ENCODE assay signal across 18 cellular contexts in the genomic region with DNA sequence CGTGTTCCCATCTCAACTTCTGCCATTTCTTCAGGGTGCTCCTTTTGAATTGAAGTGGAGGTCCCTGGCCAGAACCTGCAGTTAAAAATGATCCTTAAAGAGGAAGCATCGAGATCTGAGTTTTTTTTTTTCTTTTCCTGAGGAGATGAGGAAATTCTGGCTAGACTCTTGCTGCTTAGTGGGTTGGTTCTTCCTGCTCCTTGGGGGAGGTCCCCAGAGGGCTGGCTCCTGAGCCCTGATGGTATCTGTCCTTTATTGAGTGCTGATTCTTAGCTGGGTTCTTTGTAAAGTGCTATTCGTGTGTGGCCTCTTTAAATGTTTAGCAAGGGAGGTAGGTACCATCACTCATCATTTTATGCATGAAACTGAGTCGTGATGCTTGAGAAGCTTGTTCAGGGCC. TPM values are rescaled to one million over a fixed set of nuclear protein-coding genes. Genes with fewer than 3 reads are reported as not detected.
DNase-seq lines count a peak whose midpoint lies in the region; ATAC-seq, FAIRE-seq and TF ChIP-seq lines count a peak whose summit lies in the region.
"Had no signal": no experiment of that assay in that cellular context is flagged by ENCODE, and none has a peak within 500 bp of the region (broad histone marks: within the 10 kb centered on the region; RNA-seq: fewer than 3 reads in every experiment).

No MANE protein-coding gene starts in this region.

- TF ChIP-seq POLR2A in right lobe of liver (IDR thresholded peaks at IDR 0.05) (no peak), HepG2 (IDR thresholded peaks at IDR 0.05; ENCODE audit: insufficient read depth in 1 of 2, low read depth in 2 of 2, low read length in 2 of 2) (no peak)

- no peak for TF ChIP-seq CTCF in right lobe of liver (IDR thresholded peaks at IDR 0.05)
- TF ChIP-seq CTCF in HepG2 (CRISPR knock-in tag; IDR thresholded peaks at IDR 0.05) = no peak
- TF ChIP-seq CTCF in fibroblast of pulmonary artery (IDR thresholded peaks at IDR 0.05; ENCODE audit: low read length, missing control alignments) = no peak

- DNase-seq in right lobe of liver (no peak), HepG2 (ENCODE audit: low spot score) (no peak), SIG-M5 treated with dmso at 0.1 percent for 504 hours (lab: John Stamatoyannopoulos, UW; ENCODE audit: unreplicated experiment) (peak; percentile 71), fibroblast of pulmonary artery (ENCODE audit: low read depth) (peak; percentile 55), trophoblast cell (no peak), NCI-H226 (no peak), ecto neural progenitor cell (ENCODE audit: low spot score) (no peak)
- no peak for DNase-seq in activated T-helper 2 cell treated with anti-CD3 and anti-CD28 coated beads, Interferon-gamma antibody, Interleukin-2, Interleukin-4, amounts not matched to agents 10 μg/mL and 5 μg/mL and 100 μg/mL, durations not matched to agents 14 hours and 24 hours and 36 hours (ENCODE audit: low spot score)
- DNase-seq: Calu3; HCEC 1CT; pancreas; SK-N-SH; spleen; stimulated activated naive CD8-positive, alpha-beta T cell treated with anti-CD3 and anti-CD28 coated beads, Interleukin-15, amount 100 ng/mL, for 72 hours; WERI-Rb-1 had no signal

- peaks cover 2% of the 10 kb centered on the region for H3K27me3 Mint-ChIP-seq in activated T-helper 2 cell treated with anti-CD3 and anti-CD28 coated beads, Interferon-gamma antibody, Interleukin-2, Interleukin-4, amounts not matched to agents 10 μg/mL and 5 μg/mL and 100 μg/mL, durations not matched to agents 14 hours and 24 hours and 36 hours (ENCODE audit: low read depth)

- H3K79me2 ChIP-seq in HepG2 (ENCODE audit: insufficient read depth, low read length) (no peaks in the 10 kb centered on the region), trophoblast cell (ENCODE audit: control insufficient read depth, insufficient read depth, low read length, poor library complexity) (no peaks in the 10 kb centered on the region)

- H2AFZ ChIP-seq in HepG2 (ENCODE audit: low read length) (no peak overlapping the region), trophoblast cell (ENCODE audit: insufficient read depth, low read length, poor library complexity) (no peak overlapping the region)

- H3K23ac ChIP-seq in trophoblast cell (ENCODE audit: low read length) = no peak overlapping the region

- no peak overlapping the region for H2BK120ac ChIP-seq in trophoblast cell (ENCODE audit: insufficient read depth, low read length, poor library complexity)

- in situ Hi-C loops in HepG2 (cut with HindIII; ENCODE audit: extremely low pct_ligation_motif_present, low pct_unique_long_range_greater_than_20kb) = no loop called here

- ATAC-seq in right lobe of liver (peak; percentile 47 to 64 (median 61)), HepG2 (no peak)
- ATAC-seq: stimulated activated naive CD8-positive, alpha-beta T cell treated with anti-CD3 and anti-CD28 coated beads, Interleukin-15, amount 100 ng/mL, for 72 hours had no signal

- H4K91ac ChIP-seq in trophoblast cell (ENCODE audit: low read depth, low read length) = no peak overlapping the region

- no peak overlapping the region for H2BK12ac ChIP-seq in trophoblast cell (ENCODE audit: low read length)

- H3K4ac ChIP-seq in trophoblast cell (ENCODE audit: low read depth, low read length) = no peak overlapping the region

- H3K4me2 ChIP-seq in HepG2 (ENCODE audit: low read depth, low read length) (no peak overlapping the region), trophoblast cell (ENCODE audit: low read length) (no peak overlapping the region)
- H3K4me2 ChIP-seq: SK-N-SH had no signal

- H3K4me3 ChIP-seq in right lobe of liver (no peak overlapping the region), HepG2 (replicated peaks in 1 of 3; ENCODE audit: insufficient read depth in 1 of 3, low read depth in 2 of 3, low read length in 3 of 3) (no peak overlapping the region), fibroblast of pulmonary artery (replicated peaks; ENCODE audit: low read depth, low read length) (no peak overlapping the region), trophoblast cell (ENCODE audit: low read depth, low read length) (no peak overlapping the region)
- H3K4me3 ChIP-seq: pancreas, spleen had no signal

- no peak overlapping the region for H4K8ac ChIP-seq in trophoblast cell (ENCODE audit: low read depth, low read length)

- no peaks in the 10 kb centered on the region for H3K36me3 ChIP-seq in right lobe of liver
- H3K36me3 ChIP-seq in HepG2 (replicated peaks in 1 of 2; ENCODE audit: control insufficient read depth in 1 of 2, insufficient read depth in 2 of 2, low read length in 2 of 2) = no peaks in the 10 kb centered on the region
- no peaks in the 10 kb centered on the region for H3K36me3 ChIP-seq in trophoblast cell (ENCODE audit: control insufficient read depth in 1 of 2, insufficient read depth in 2 of 2, low read length in 2 of 2)
- H3K36me3 ChIP-seq: pancreas, spleen, WERI-Rb-1 had no signal

- BruUV-seq in HepG2 (replicated peaks; lab: Mats Ljungman, UMichigan) = no TSS peak

- no peak overlapping the region for H3K18ac ChIP-seq in trophoblast cell (ENCODE audit: low read length)

- H3K27me3 ChIP-seq in right lobe of liver (no peaks in the 10 kb centered on the region), HepG2 (ENCODE audit: control insufficient read depth in 1 of 2, insufficient read depth in 2 of 2, low read length in 2 of 2) (no peaks in the 10 kb centered on the region; a peak in 2 of 5 replicates), trophoblast cell (ENCODE audit: insufficient read depth, low read length) (no peaks in the 10 kb centered on the region)
- H3K27me3 ChIP-seq: pancreas, spleen had no signal

- H3K9ac ChIP-seq in HepG2 (ENCODE audit: insufficient read depth, low read depth, low read length) (no peak overlapping the region), trophoblast cell (ENCODE audit: low read length) (no peak overlapping the region)
- H3K9ac ChIP-seq: SK-N-SH had no signal

- intact Hi-C loops in right lobe of liver (cut with DNase I) (no loop called here), HepG2 (cut with micrococcal nuclease; ENCODE audit: unreplicated experiment) (no loop called here)
- intact Hi-C loops in activated T-helper 2 cell treated with anti-CD3 and anti-CD28 coated beads, Interferon-gamma antibody, Interleukin-2, Interleukin-4, amounts not matched to agents 10 μg/mL and 5 μg/mL and 100 μg/mL, durations not matched to agents 14 hours and 24 hours and 36 hours (cut with micrococcal nuclease) = loop anchor here (2.0 kb wide), 1 partner anchor 43 kb away; no protein-coding TSS in a partner anchor

- no peaks in the 10 kb centered on the region for H3K79me1 ChIP-seq in trophoblast cell (ENCODE audit: low read length)

- TF ChIP-seq RAD21 in HepG2 (CRISPR knock-in tag; IDR thresholded peaks at IDR 0.05) = no peak

- H3K9me3 Mint-ChIP-seq in activated T-helper 2 cell treated with anti-CD3 and anti-CD28 coated beads, Interferon-gamma antibody, Interleukin-2, Interleukin-4, amounts not matched to agents 10 μg/mL and 5 μg/mL and 100 μg/mL, durations not matched to agents 14 hours and 24 hours and 36 hours = no peaks in the 10 kb centered on the region
- H3K9me3 Mint-ChIP-seq: stimulated activated naive CD8-positive, alpha-beta T cell treated with anti-CD3 and anti-CD28 coated beads, Interleukin-15, amount 100 ng/mL, for 72 hours had no signal

- no peak overlapping the region for H3K4me3 Mint-ChIP-seq in activated T-helper 2 cell treated with anti-CD3 and anti-CD28 coated beads, Interferon-gamma antibody, Interleukin-2, Interleukin-4, amounts not matched to agents 10 μg/mL and 5 μg/mL and 100 μg/mL, durations not matched to agents 14 hours and 24 hours and 36 hours (ENCODE audit: low read depth)
- H3K4me3 Mint-ChIP-seq: activated naive CD8-positive, alpha-beta T cell; stimulated activated naive CD8-positive, alpha-beta T cell treated with anti-CD3 and anti-CD28 coated beads, Interleukin-15, amount 100 ng/mL, for 72 hours had no signal

- H3K27ac Mint-ChIP-seq in activated T-helper 2 cell treated with anti-CD3 and anti-CD28 coated beads, Interferon-gamma antibody, Interleukin-2, Interleukin-4, amounts not matched to agents 10 μg/mL and 5 μg/mL and 100 μg/mL, durations not matched to agents 14 hours and 24 hours and 36 hours = no peak overlapping the region
- H3K27ac Mint-ChIP-seq: activated naive CD8-positive, alpha-beta T cell; stimulated activated naive CD8-positive, alpha-beta T cell treated with anti-CD3 and anti-CD28 coated beads, Interleukin-15, amount 100 ng/mL, for 72 hours had no signal

- WGBS in right lobe of liver (ENCODE audit: insufficient coverage, low coverage, low lambda C conversion rate, missing lambda C conversion rate) = 38% methylated on average over 4 of the region's 4 CpGs
- 2% methylated on average over 4 of the region's 4 CpGs for WGBS in HepG2 (ENCODE audit: low lambda C conversion rate)
- WGBS in trophoblast cell (ENCODE audit: extremely low coverage, insufficient coverage, insufficient read length) = no CpG with 5 or more reads among the region's 4 CpGs

- H3K4me1 Mint-ChIP-seq in activated T-helper 2 cell treated with anti-CD3 and anti-CD28 coated beads, Interferon-gamma antibody, Interleukin-2, Interleukin-4, amounts not matched to agents 10 μg/mL and 5 μg/mL and 100 μg/mL, durations not matched to agents 14 hours and 24 hours and 36 hours (ENCODE audit: low read depth) = peaks cover 8% of the 10 kb centered on the region

- no peaks in the 10 kb centered on the region for H3K36me3 Mint-ChIP-seq in activated T-helper 2 cell treated with anti-CD3 and anti-CD28 coated beads, Interferon-gamma antibody, Interleukin-2, Interleukin-4, amounts not matched to agents 10 μg/mL and 5 μg/mL and 100 μg/mL, durations not matched to agents 14 hours and 24 hours and 36 hours (ENCODE audit: low read depth)
- H3K36me3 Mint-ChIP-seq: activated naive CD8-positive, alpha-beta T cell had no signal

- no peak for FAIRE-seq in HepG2 (lab: Jason Lieb, UNC)
- FAIRE-seq: bronchial epithelial cell, frontal cortex had no signal

- no peak overlapping the region for H4K12ac ChIP-seq in trophoblast cell (ENCODE audit: low read depth, low read length)

- H2AK5ac ChIP-seq in trophoblast cell (ENCODE audit: low read length) = no peak overlapping the region

- H2BK5ac ChIP-seq in trophoblast cell (ENCODE audit: low read depth, low read length, poor library complexity) = no peak overlapping the region

- no peaks in the 10 kb centered on the region for H4K20me1 ChIP-seq in HepG2 (ENCODE audit: insufficient read depth, low read length)

- H3K27ac ChIP-seq in right lobe of liver (no peak overlapping the region), HepG2 (ENCODE audit: extremely low read length, insufficient read depth, low read length) (no peak overlapping the region), trophoblast cell (ENCODE audit: low read depth, low read length) (no peak overlapping the region)
- H3K27ac ChIP-seq: WERI-Rb-1 had no signal

- POLR2A ChIA-PET in HepG2 (lab: Yijun Ruan, JAX) = no interaction called here

- no peaks in the 10 kb centered on the region for H3K9me3 ChIP-seq in right lobe of liver
- no peaks in the 10 kb centered on the region for H3K9me3 ChIP-seq in HepG2 (ENCODE audit: low read length)
- H3K9me3 ChIP-seq in trophoblast cell (ENCODE audit: insufficient read depth, low read depth, low read length) = no peaks in the 10 kb centered on the region
- H3K9me3 ChIP-seq: pancreas, SK-N-SH, spleen had no signal

- no peak overlapping the region for H3K14ac ChIP-seq in trophoblast cell (ENCODE audit: low read length)

- no peak for TF ChIP-seq EP300 in HepG2 (IDR thresholded peaks at IDR 0.05; ENCODE audit: low read depth in 2 of 2, low read length in 2 of 2)
- no peak for TF ChIP-seq EP300 in HepG2 (CRISPR knock-in tag; IDR thresholded peaks at IDR 0.05; ENCODE audit: borderline replicate concordance)

- H3K4me1 ChIP-seq in right lobe of liver (peaks cover 0 to 19% (median 7%) of the 10 kb centered on the region in 4 donors), HepG2 (ENCODE audit: insufficient read depth, low read length) (no peaks in the 10 kb centered on the region), trophoblast cell (ENCODE audit: control insufficient read depth in 1 of 2, insufficient read depth in 2 of 2, low read length in 2 of 2) (no peaks in the 10 kb centered on the region)

- CTCF ChIA-PET in HepG2 (lab: Yijun Ruan, JAX; ENCODE audit: low intra/inter-chr PET ratio, low total read pairs) = no interaction called here

RNA-seq across cellular contexts. Expression of gene PELI2, which starts 11.7 kb away (rescaled TPM):
- total RNA-seq in right lobe of liver (1 to 10 TPM; 1.1 to 3.2 (median 1.9) TPM), HepG2 (2016; rRNA removed; fragmentation: Illumina TruSeq; extraction: Trizol) (not detected in 2 replicates)
- total RNA-seq in HepG2 (2016; cell fraction: cytosol; rRNA removed; fragmentation: Illumina TruSeq; extraction: Trizol; ENCODE audit: low read depth) = not detected in 2 replicates
- 0.02 TPM in 1 of 2 replicates, not detected in the other for total RNA-seq in HepG2 (2016; cell fraction: insoluble cytoplasmic fraction; rRNA removed; fragmentation: Illumina TruSeq; extraction: Trizol)
- total RNA-seq in HepG2 (2016; cell fraction: membrane; rRNA removed; fragmentation: Illumina TruSeq; extraction: Trizol) = not detected in 2 replicates
- total RNA-seq in HepG2 (2016; cell fraction: nucleus; rRNA removed; fragmentation: Illumina TruSeq; extraction: Trizol) = not detected in 2 replicates
- 0.07 and 0.25 TPM in 2 replicates for polyA plus RNA-seq in HepG2 (2011; rRNA removed)
- polyA plus RNA-seq in HepG2 (2011; cell fraction: cytosol; rRNA removed) = 0.17 and 0.23 TPM in 2 replicates
- 0.03 and 0.14 TPM in 2 replicates for polyA plus RNA-seq in HepG2 (2011; cell fraction: nucleus; rRNA removed)
- 0.03 TPM in 1 of 2 replicates, not detected in the other for polyA plus RNA-seq in HepG2 (2012)
- not detected in 2 replicates for polyA plus RNA-seq in HepG2 (2016; cell fraction: cytosol; fragmentation: Illumina TruSeq; extraction: Trizol; ENCODE audit: low read depth)
- polyA plus RNA-seq in HepG2 (2016; cell fraction: insoluble cytoplasmic fraction; fragmentation: Illumina TruSeq; extraction: Trizol; ENCODE audit: low read depth) = not detected in 2 replicates
- not detected in 2 replicates for polyA plus RNA-seq in HepG2 (2016; cell fraction: membrane; fragmentation: Illumina TruSeq; extraction: Trizol; ENCODE audit: low read depth)
- not detected in 2 replicates for polyA plus RNA-seq in HepG2 (2016; cell fraction: nucleus; fragmentation: Illumina TruSeq; extraction: Trizol; ENCODE audit: insufficient read depth, low read depth)
- polyA minus RNA-seq in HepG2 (2011; rRNA and poly(A)+ RNA removed; ENCODE audit: low replicate concordance) = 2.3 and 10.1 TPM in 2 replicates
- polyA minus RNA-seq in HepG2 (2011; cell fraction: cytosol; rRNA and poly(A)+ RNA removed) = 0.10 and 1.6 TPM in 2 replicates
- polyA minus RNA-seq in HepG2 (2011; cell fraction: nucleus; rRNA and poly(A)+ RNA removed) = 0.25 and 1.2 TPM in 2 replicates
- total RNA-seq in activated T-helper 2 cell treated with anti-CD3 and anti-CD28 coated beads, Interferon-gamma antibody, Interleukin-2, Interleukin-4, amounts not matched to agents 10 μg/mL and 5 μg/mL and 100 μg/mL, durations not matched to agents 14 hours and 24 hours and 36 hours = 2.3 and 2.8 TPM in 2 replicates
- 1.4 and 1.5 TPM in 2 replicates for polyA plus RNA-seq in trophoblast cell (2013)
- polyA plus RNA-seq: SK-N-SH had no signal

Comparison
In these comparisons a context has a peak if more than half of its experiments do, and no peak if none do; other contexts are left out.
1. DNase-seq: peak in SIG-M5 treated with dmso at 0.1 percent for 504 hours (single experiment) and fibroblast of pulmonary artery (single experiment); none in right lobe of liver (0 of 3), HepG2 (single experiment), activated T-helper 2 cell treated with anti-CD3 and anti-CD28 coated beads, Interferon-gamma antibody, Interleukin-2, Interleukin-4, amounts not matched to agents 10 μg/mL and 5 μg/mL and 100 μg/mL, durations not matched to agents 14 hours and 24 hours and 36 hours (single experiment), trophoblast cell (0 of 2), NCI-H226 (single experiment) and ecto neural progenitor cell (single experiment).